ENCODE assay signal across 8 cellular contexts in the genomic region with DNA sequence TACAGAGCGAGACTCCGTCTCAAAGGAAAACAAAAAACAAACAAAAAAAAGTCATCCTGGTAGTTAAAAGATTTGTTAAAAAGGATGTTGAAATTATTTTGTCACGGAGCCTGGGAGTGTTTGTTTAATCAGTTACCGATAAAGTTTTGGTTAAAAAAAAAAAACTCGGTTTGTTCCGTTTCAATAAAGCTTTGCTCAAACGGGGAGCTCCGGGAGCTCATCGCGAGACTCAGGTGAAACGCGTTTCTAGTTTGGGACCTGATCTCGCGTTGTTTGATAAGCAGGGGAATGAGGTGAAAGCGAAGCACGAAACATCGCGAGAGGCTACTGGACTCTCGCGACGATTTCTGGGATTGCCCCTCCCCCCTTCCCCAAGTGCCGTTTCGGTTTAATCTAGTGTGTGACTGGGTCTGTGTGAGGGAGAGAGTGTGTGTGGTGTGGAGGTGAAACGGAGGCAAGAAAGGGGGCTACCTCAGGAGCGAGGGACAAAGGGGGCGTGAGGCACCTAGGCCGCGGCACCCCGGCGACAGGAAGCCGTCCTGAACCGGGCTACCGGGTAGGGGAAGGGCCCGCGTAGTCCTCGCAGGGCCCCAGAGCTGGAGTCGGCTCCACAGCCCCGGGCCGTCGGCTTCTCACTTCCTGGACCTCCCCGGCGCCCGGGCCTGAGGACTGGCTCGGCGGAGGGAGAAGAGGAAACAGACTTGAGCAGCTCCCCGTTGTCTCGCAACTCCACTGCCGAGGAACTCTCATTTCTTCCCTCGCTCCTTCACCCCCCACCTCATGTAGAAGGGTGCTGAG. TPM values are rescaled to one million over a fixed set of nuclear protein-coding genes. Genes with fewer than 3 reads are reported as not detected.
DNase-seq lines count a peak whose midpoint lies in the region; ATAC-seq, FAIRE-seq and TF ChIP-seq lines count a peak whose summit lies in the region.

A gene (plus strand): TSS at position 374 of the 798 bp plus-strand sequence. CDS start 586 bp downstream, outside the sequence.

- peaks cover 42% of the 10 kb centered on the region for H4K20me1 ChIP-seq in HepG2 (ENCODE audit: insufficient read depth, low read length)

- no peaks in the 10 kb centered on the region; a peak in 1 of 5 replicates for H3K27me3 ChIP-seq in HepG2 (ENCODE audit: control insufficient read depth in 1 of 2, insufficient read depth in 2 of 2, low read length in 2 of 2)

- peak within 1 kb of the TSS; percentile 86 to 99 (median 96) for H3K4me3 ChIP-seq in HepG2 (replicated peaks in 1 of 3; ENCODE audit: insufficient read depth in 1 of 3, low read depth in 2 of 3, low read length in 3 of 3)

- POLR2A ChIA-PET in HepG2 (lab: Yijun Ruan, JAX): interaction anchor here (0.5 to 9.6 kb wide), 23 partner anchors 9 to 639 kb away, joined by 3 to 302 read pairs (median 4); a partner anchor contains a TSS

- intact Hi-C loops in HepG2 (cut with micrococcal nuclease; ENCODE audit: unreplicated experiment): loop anchor here (1.0 to 10.0 kb wide), 2 partner anchors 8 to 273 kb away; a partner anchor contains a TSS

- TF ChIP-seq POLR2A in HepG2 (IDR thresholded peaks at IDR 0.05; ENCODE audit: insufficient read depth in 1 of 2, low read depth in 2 of 2, low read length in 2 of 2): peak; percentile 97 to 99

- FAIRE-seq in HepG2 (lab: Jason Lieb, UNC): peak; percentile 99

- H3K4me1 ChIP-seq in HepG2 (ENCODE audit: insufficient read depth, low read length): peaks cover 45% of the 10 kb centered on the region

- peak within 1 kb of the TSS; percentile 98 for H3K27ac ChIP-seq in HepG2 (ENCODE audit: extremely low read length, insufficient read depth, low read length)

- peak within 1 kb of the TSS; percentile 100 for H3K9ac ChIP-seq in HepG2 (ENCODE audit: insufficient read depth, low read depth, low read length)

- WGBS in HepG2 (ENCODE audit: low lambda C conversion rate): 3% methylated on average over 31 of the region's 49 CpGs

- in situ Hi-C loops in HepG2 (cut with HindIII; ENCODE audit: extremely low pct_ligation_motif_present, low pct_unique_long_range_greater_than_20kb): no loop called here

- CTCF ChIA-PET in HepG2 (lab: Yijun Ruan, JAX; ENCODE audit: low intra/inter-chr PET ratio, low total read pairs): no interaction called here

- peaks cover 49% of the 10 kb centered on the region for H3K79me2 ChIP-seq in HepG2 (ENCODE audit: insufficient read depth, low read length)

- H2AFZ ChIP-seq in HepG2 (ENCODE audit: low read length): no peak within 1 kb of the TSS

- BruUV-seq in HepG2 (replicated peaks; lab: Mats Ljungman, UMichigan): TSS peak; percentile 97

- H3K4me2 ChIP-seq in HepG2 (ENCODE audit: low read depth, low read length): peak within 1 kb of the TSS; percentile 90

- peak; percentile 70 for TF ChIP-seq RAD21 in HepG2 (CRISPR knock-in tag; IDR thresholded peaks at IDR 0.05)

- 0 out of 2 replicates have a peak, but pooled peaks have one; percentile 24 for TF ChIP-seq CTCF in HepG2 (CRISPR knock-in tag; IDR thresholded peaks at IDR 0.05)

- peak in 1 of 2 experiments; percentile 81; a peak in 2 of 4 replicates for TF ChIP-seq EP300 in HepG2 (IDR thresholded peaks at IDR 0.05; ENCODE audit: low read depth in 2 of 2, low read length in 2 of 2)
- TF ChIP-seq EP300 in HepG2 (CRISPR knock-in tag; IDR thresholded peaks at IDR 0.05; ENCODE audit: borderline replicate concordance): peak; percentile 67; the same call in 1 of the 2 replicates

- H3K36me3 ChIP-seq in HepG2 (replicated peaks in 1 of 2; ENCODE audit: control insufficient read depth in 1 of 2, insufficient read depth in 2 of 2, low read length in 2 of 2): no peaks in the 10 kb centered on the region

- DNase-seq in C1 segment of cervical spinal cord (lab: John Stamatoyannopoulos, UW) (peak; percentile 43 to 97 (median 88)), NCI-H82 (lab: John Stamatoyannopoulos, UW) (peak; percentile 100), dermis microvascular lymphatic vessel endothelial cell (ENCODE audit: low read depth in 2 of 2) (peak; percentile 99), HepG2 (ENCODE audit: low spot score) (peak; percentile 100)
- peak; percentile 93 to 96 for DNase-seq in activated CD4-positive, alpha-beta T cell treated with anti-CD3 and anti-CD28 coated beads, Interleukin-2, amount 50 U/mL, for 48 hours
- peak; percentile 89 for DNase-seq in stimulated activated CD4-positive, alpha-beta T cell treated with anti-CD3 and anti-CD28 coated beads, Interleukin-4, amount 100 ng/mL, for 1 hour

- ATAC-seq in GM19372 (IDR thresholded peaks at IDR 0.05; ENCODE audit: low read depth, unreplicated experiment) (peak; percentile 85), HG03565 (IDR thresholded peaks at IDR 0.05; ENCODE audit: unreplicated experiment) (peak; percentile 61), HepG2 (peak; percentile 86)

- H3K9me3 ChIP-seq in HepG2 (ENCODE audit: low read length): no peaks in the 10 kb centered on the region

TF ChIP-seq in HepG2, 621 proteins besides CTCF, POLR2A, EP300 and RAD21 (continues in another document):
- TF ChIP-seq ZNF766 (CRISPR knock-in tag; IDR thresholded peaks at IDR 0.05; ENCODE audit: borderline replicate concordance) (peak; percentile 54; the same call in 1 of the 2 replicates), SOX5 (CRISPR knock-in tag; IDR thresholded peaks at IDR 0.05; ENCODE audit: borderline replicate concordance) (peak; percentile 71), ZNF614 (CRISPR knock-in tag; IDR thresholded peaks at IDR 0.05; ENCODE audit: borderline replicate concordance) (peak; percentile 79; the same call in 1 of the 2 replicates), ELF4 (CRISPR knock-in tag; IDR thresholded peaks at IDR 0.05; ENCODE audit: borderline replicate concordance) (no peak; the same call in 1 of the 2 replicates), ZFY (CRISPR knock-in tag; IDR thresholded peaks at IDR 0.05) (peak; percentile 95), ZSCAN20 (CRISPR knock-in tag; IDR thresholded peaks at IDR 0.05; ENCODE audit: borderline replicate concordance) (no peak; the same call in 1 of the 2 replicates), ZNF430 (CRISPR knock-in tag; IDR thresholded peaks at IDR 0.05) (peak; percentile 45), SCMH1 (CRISPR knock-in tag; IDR thresholded peaks at IDR 0.05; ENCODE audit: borderline replicate concordance) (no peak), RXRA (CRISPR knock-in tag; IDR thresholded peaks at IDR 0.05) (peak; percentile 55)
- TF ChIP-seq, protein P1, sequence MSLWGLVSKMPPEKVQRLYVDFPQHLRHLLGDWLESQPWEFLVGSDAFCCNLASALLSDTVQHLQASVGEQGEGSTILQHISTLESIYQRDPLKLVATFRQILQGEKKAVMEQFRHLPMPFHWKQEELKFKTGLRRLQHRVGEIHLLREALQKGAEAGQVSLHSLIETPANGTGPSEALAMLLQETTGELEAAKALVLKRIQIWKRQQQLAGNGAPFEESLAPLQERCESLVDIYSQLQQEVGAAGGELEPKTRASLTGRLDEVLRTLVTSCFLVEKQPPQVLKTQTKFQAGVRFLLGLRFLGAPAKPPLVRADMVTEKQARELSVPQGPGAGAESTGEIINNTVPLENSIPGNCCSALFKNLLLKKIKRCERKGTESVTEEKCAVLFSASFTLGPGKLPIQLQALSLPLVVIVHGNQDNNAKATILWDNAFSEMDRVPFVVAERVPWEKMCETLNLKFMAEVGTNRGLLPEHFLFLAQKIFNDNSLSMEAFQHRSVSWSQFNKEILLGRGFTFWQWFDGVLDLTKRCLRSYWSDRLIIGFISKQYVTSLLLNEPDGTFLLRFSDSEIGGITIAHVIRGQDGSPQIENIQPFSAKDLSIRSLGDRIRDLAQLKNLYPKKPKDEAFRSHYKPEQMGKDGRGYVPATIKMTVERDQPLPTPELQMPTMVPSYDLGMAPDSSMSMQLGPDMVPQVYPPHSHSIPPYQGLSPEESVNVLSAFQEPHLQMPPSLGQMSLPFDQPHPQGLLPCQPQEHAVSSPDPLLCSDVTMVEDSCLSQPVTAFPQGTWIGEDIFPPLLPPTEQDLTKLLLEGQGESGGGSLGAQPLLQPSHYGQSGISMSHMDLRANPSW (CRISPR knock-in tag; IDR thresholded peaks at IDR 0.05; ENCODE audit: borderline replicate concordance): peak; percentile 96; the same call in 1 of the 2 replicates
- TF ChIP-seq, protein P2, sequence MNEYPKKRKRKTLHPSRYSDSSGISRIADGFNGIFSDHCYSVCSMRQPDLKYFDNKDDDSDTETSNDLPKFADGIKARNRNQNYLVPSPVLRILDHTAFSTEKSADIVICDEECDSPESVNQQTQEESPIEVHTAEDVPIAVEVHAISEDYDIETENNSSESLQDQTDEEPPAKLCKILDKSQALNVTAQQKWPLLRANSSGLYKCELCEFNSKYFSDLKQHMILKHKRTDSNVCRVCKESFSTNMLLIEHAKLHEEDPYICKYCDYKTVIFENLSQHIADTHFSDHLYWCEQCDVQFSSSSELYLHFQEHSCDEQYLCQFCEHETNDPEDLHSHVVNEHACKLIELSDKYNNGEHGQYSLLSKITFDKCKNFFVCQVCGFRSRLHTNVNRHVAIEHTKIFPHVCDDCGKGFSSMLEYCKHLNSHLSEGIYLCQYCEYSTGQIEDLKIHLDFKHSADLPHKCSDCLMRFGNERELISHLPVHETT (CRISPR knock-in tag; conservative IDR thresholded peaks at IDR 0.05): peak; percentile 97

RNA-seq across cellular contexts. Expression of the gene that starts here (rescaled TPM):
- 13.1 and 18.2 TPM in 2 replicates for total RNA-seq in dermis microvascular lymphatic vessel endothelial cell
- 88.6 and 95.9 TPM in 2 replicates for total RNA-seq in HepG2 (2016; rRNA removed; fragmentation: Illumina TruSeq; extraction: Trizol)
- 10.0 and 10.3 TPM in 2 replicates for total RNA-seq in HepG2 (2016; cell fraction: cytosol; rRNA removed; fragmentation: Illumina TruSeq; extraction: Trizol; ENCODE audit: low read depth)
- total RNA-seq in HepG2 (2016; cell fraction: insoluble cytoplasmic fraction; rRNA removed; fragmentation: Illumina TruSeq; extraction: Trizol): 86.1 and 88.0 TPM in 2 replicates
- 22.7 and 24.2 TPM in 2 replicates for total RNA-seq in HepG2 (2016; cell fraction: membrane; rRNA removed; fragmentation: Illumina TruSeq; extraction: Trizol)
- total RNA-seq in HepG2 (2016; cell fraction: nucleus; rRNA removed; fragmentation: Illumina TruSeq; extraction: Trizol): 80.6 and 95.5 TPM in 2 replicates
- polyA plus RNA-seq in HepG2 (2011; rRNA removed): 24.0 and 26.0 TPM in 2 replicates
- polyA plus RNA-seq in HepG2 (2011; cell fraction: cytosol; rRNA removed): 14.1 and 16.8 TPM in 2 replicates
- 22.3 and 26.3 TPM in 2 replicates for polyA plus RNA-seq in HepG2 (2011; cell fraction: nucleus; rRNA removed)
- 29.0 and 31.6 TPM in 2 replicates for polyA plus RNA-seq in HepG2 (2012)
- polyA plus RNA-seq in HepG2 (2016; cell fraction: cytosol; fragmentation: Illumina TruSeq; extraction: Trizol; ENCODE audit: low read depth): 1.6 and 2.1 TPM in 2 replicates
- polyA plus RNA-seq in HepG2 (2016; cell fraction: insoluble cytoplasmic fraction; fragmentation: Illumina TruSeq; extraction: Trizol; ENCODE audit: low read depth): 47.2 and 53.7 TPM in 2 replicates
- polyA plus RNA-seq in HepG2 (2016; cell fraction: membrane; fragmentation: Illumina TruSeq; extraction: Trizol; ENCODE audit: low read depth): 5.1 and 6.0 TPM in 2 replicates
- polyA plus RNA-seq in HepG2 (2016; cell fraction: nucleus; fragmentation: Illumina TruSeq; extraction: Trizol; ENCODE audit: insufficient read depth, low read depth): 74.4 and 81.5 TPM in 2 replicates
- 63.7 and 92.9 TPM in 2 replicates for polyA minus RNA-seq in HepG2 (2011; rRNA and poly(A)+ RNA removed; ENCODE audit: low replicate concordance)
- polyA minus RNA-seq in HepG2 (2011; cell fraction: cytosol; rRNA and poly(A)+ RNA removed): 47.7 and 51.0 TPM in 2 replicates
- 81.4 and 85.5 TPM in 2 replicates for polyA minus RNA-seq in HepG2 (2011; cell fraction: nucleus; rRNA and poly(A)+ RNA removed)

Comparison
In these comparisons a context has a peak if more than half of its experiments do, and no peak if none do; other contexts are left out.
1. Peak in every context shown above with its lines: DNase-seq, ATAC-seq, H3K4me3 ChIP-seq and H3K27ac ChIP-seq.